In the genomic region with DNA sequence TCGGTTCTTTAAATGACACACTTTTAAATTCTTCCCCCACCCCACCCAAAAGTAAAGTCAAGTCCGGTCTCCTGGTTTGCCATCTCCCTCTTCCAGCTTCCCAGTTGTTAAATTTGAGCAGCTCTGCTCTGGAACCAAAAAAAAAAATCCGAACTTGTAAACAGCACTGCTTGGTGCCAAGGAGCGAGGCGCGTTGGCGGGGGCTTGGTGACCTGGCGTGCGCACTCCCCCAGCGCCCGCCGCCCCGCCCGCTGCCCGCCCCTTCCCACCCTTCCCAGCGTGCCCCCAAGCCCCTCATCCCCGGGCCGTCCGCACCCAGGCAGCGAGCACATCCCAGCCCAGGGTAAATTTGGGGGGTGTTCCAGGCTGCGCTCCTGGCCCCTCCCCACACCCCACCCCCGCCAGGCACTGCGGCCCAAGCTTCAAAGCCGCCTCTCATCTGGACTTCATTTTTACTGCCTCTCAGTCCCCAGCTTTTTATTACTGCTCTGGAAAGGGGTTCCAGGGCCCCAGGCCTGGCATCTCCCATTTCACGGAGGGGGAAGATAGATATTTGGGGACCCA, we compare ENCODE assay signal across 9 cellular contexts. TPM values are rescaled to one million over a fixed set of nuclear protein-coding genes. Genes with fewer than 3 reads are reported as not detected.
A peak's percentile ranks its signal among the peaks of the same experiment; 100 is the strongest.
DNase-seq lines count a peak whose midpoint lies in the region; ATAC-seq and TF ChIP-seq lines count a peak whose summit lies in the region.
"Had no signal": no experiment of that assay in that cellular context is flagged by ENCODE, and none has a peak within 500 bp of the region (broad histone marks: within the 10 kb centered on the region; RNA-seq: fewer than 3 reads in every experiment).

No MANE protein-coding gene starts in this region.

- TF ChIP-seq CTCF in GM12864 (IDR thresholded peaks at IDR 0.05; ENCODE audit: low read depth, low read length, missing control alignments) (no peak), heart right ventricle (IDR thresholded peaks at IDR 0.05) (no peak), sigmoid colon (IDR thresholded peaks at IDR 0.05) (no peak), GM13976 (IDR thresholded peaks at IDR 0.05; ENCODE audit: borderline replicate concordance, control extremely low read depth, extremely low read depth, insufficient read depth, missing control alignments) (no peak)

- POLR2A ChIA-PET in activated CD8-positive, alpha-beta T cell treated with anti-CD3 and anti-CD28 coated beads, Interleukin-2, amount 10 ng/mL, durations not matched to agents 7 days and 5 days (lab: Charles Lee), result interaction anchor here (1.0 to 9.6 kb wide), 5 partner anchors 10 to 50 kb away, joined by 3 to 88 read pairs (median 6); partner anchors contain the start of genes ESPL1, ITGB7 and ZNF740

- H3K4me3 ChIP-seq in GM12864 (ENCODE audit: low read depth, low read length) (peak overlapping the region; percentile 62), heart right ventricle (peak overlapping the region in 9 of 10 donors; percentile 71 to 96 (median 78)), sigmoid colon (peak overlapping the region; percentile 67 to 89 (median 81))

- DNase-seq in GM12864 (ENCODE audit: low read depth), result no peak
- DNase-seq in activated CD8-positive, alpha-beta T cell treated with anti-CD3 and anti-CD28 coated beads, Interleukin-2, amount 10 ng/mL, durations not matched to agents 7 days and 5 days, result no peak
- DNase-seq in heart right ventricle, result peak in 1 of 2 donors; percentile 48
- DNase-seq in sigmoid colon, result peak; percentile 75
- DNase-seq in stimulated activated CD4-positive, alpha-beta T cell treated with anti-CD3 and anti-CD28 coated beads, Interleukin-2, amount 100 ng/mL, for 48 hours, result no peak
- DNase-seq in GM13976 (ENCODE audit: low spot score), result no peak
- DNase-seq: NCI-H226 had no signal

- H3K27ac Mint-ChIP-seq in activated CD8-positive, alpha-beta T cell treated with anti-CD3 and anti-CD28 coated beads, Interleukin-2, amount 10 ng/mL, durations not matched to agents 7 days and 5 days, result peak overlapping the region; percentile 95

- peak overlapping the region; percentile 97 for H3K4me3 Mint-ChIP-seq in activated CD8-positive, alpha-beta T cell treated with anti-CD3 and anti-CD28 coated beads, Interleukin-2, amount 10 ng/mL, durations not matched to agents 7 days and 5 days

- intact Hi-C loops in heart right ventricle (cut with DNase I) (no loop called here), sigmoid colon (cut with DNase I) (loop anchor here (2.0 kb wide), 1 partner anchor 14 kb away; the partner anchor contains the start of gene RARG)

- peaks cover 14 to 92% (median 75%) of the 10 kb centered on the region in 9 donors for H3K4me1 ChIP-seq in heart right ventricle
- H3K4me1 ChIP-seq in sigmoid colon, result peaks cover 0 to 74% (median 63%) of the 10 kb centered on the region in 4 donors

- H3K27ac ChIP-seq in heart right ventricle (peak overlapping the region; percentile 96 to 100 (median 99)), sigmoid colon (peak overlapping the region; percentile 95 to 100 (median 99))

- peaks cover 51% of the 10 kb centered on the region for H3K36me3 Mint-ChIP-seq in activated CD8-positive, alpha-beta T cell treated with anti-CD3 and anti-CD28 coated beads, Interleukin-2, amount 10 ng/mL, durations not matched to agents 7 days and 5 days (ENCODE audit: low read depth)

- in situ Hi-C loops in GM13976 (cut with MboI; ENCODE audit: low sequenced_read_pairs, unreplicated experiment), result no loop called here

- H3K9me3 Mint-ChIP-seq in activated CD8-positive, alpha-beta T cell treated with anti-CD3 and anti-CD28 coated beads, Interleukin-2, amount 10 ng/mL, durations not matched to agents 7 days and 5 days (ENCODE audit: insufficient read depth), result no peaks in the 10 kb centered on the region

- H3K9me3 ChIP-seq in heart right ventricle, result no peaks in the 10 kb centered on the region
- H3K9me3 ChIP-seq in sigmoid colon, result no peaks in the 10 kb centered on the region

- WGBS in heart right ventricle, 2 donors, result 32 to 56% methylated on average over 24 to 25 of the region's 25 CpGs
- 15 to 49% methylated on average over 25 of the region's 25 CpGs for WGBS in sigmoid colon, 2 donors

- no peaks in the 10 kb centered on the region for H3K27me3 Mint-ChIP-seq in activated CD8-positive, alpha-beta T cell treated with anti-CD3 and anti-CD28 coated beads, Interleukin-2, amount 10 ng/mL, durations not matched to agents 7 days and 5 days (ENCODE audit: low read depth)

- CTCF ChIA-PET in activated CD8-positive, alpha-beta T cell treated with anti-CD3 and anti-CD28 coated beads, Interleukin-2, amount 10 ng/mL, durations not matched to agents 7 days and 5 days (lab: Charles Lee), result interaction anchor here (0.9 to 15.1 kb wide), 8 partner anchors 10 to 102 kb away, joined by 3 to 401 read pairs (median 20); partner anchors contain the start of genes AAAS, ESPL1 and ITGB7

- no peaks in the 10 kb centered on the region for H3K27me3 ChIP-seq in heart right ventricle
- no peaks in the 10 kb centered on the region for H3K27me3 ChIP-seq in sigmoid colon

- no peak for TF ChIP-seq EP300 in sigmoid colon (IDR thresholded peaks at IDR 0.05)

- peaks cover 0 to 16% (median 6%) of the 10 kb centered on the region in 9 donors for H3K36me3 ChIP-seq in heart right ventricle
- peaks cover 14 to 20% (median 17%) of the 10 kb centered on the region in 4 donors for H3K36me3 ChIP-seq in sigmoid colon

- no peak for ATAC-seq in activated CD8-positive, alpha-beta T cell treated with anti-CD3 and anti-CD28 coated beads, Interleukin-2, amount 10 ng/mL, durations not matched to agents 7 days and 5 days
- ATAC-seq in heart right ventricle (no peak), HG03469 (IDR thresholded peaks at IDR 0.05; ENCODE audit: unreplicated experiment) (no peak), HG02623 (IDR thresholded peaks at IDR 0.05; ENCODE audit: unreplicated experiment) (no peak)

- TF ChIP-seq POLR2A in sigmoid colon (IDR thresholded peaks at IDR 0.05), result no peak

- H3K4me1 Mint-ChIP-seq in activated CD8-positive, alpha-beta T cell treated with anti-CD3 and anti-CD28 coated beads, Interleukin-2, amount 10 ng/mL, durations not matched to agents 7 days and 5 days (ENCODE audit: low read depth), result peaks cover 78% of the 10 kb centered on the region

RNA-seq across cellular contexts. Expression of gene ITGB7, which starts 11.6 kb away (rescaled TPM):
- 100 to 1,000 TPM; 500 to 503 TPM for total RNA-seq in activated CD8-positive, alpha-beta T cell treated with anti-CD3 and anti-CD28 coated beads, Interleukin-2, amount 10 ng/mL, durations not matched to agents 7 days and 5 days
- total RNA-seq in heart right ventricle (1 to 10 TPM in 7 of 10 donors, under 1 TPM in 3; 0.56 to 8.4 (median 1.1) TPM), sigmoid colon (1 to 10 TPM in 3 of 4 donors, under 1 TPM in 1; 0.95 to 2.9 (median 1.3) TPM)
- polyA plus RNA-seq in heart right ventricle (under 1 TPM; 0.55 to 0.73 TPM), sigmoid colon (10 to 100 TPM in 2 of 3 donors, 1 to 10 TPM in 1; 3.6 to 19.9 (median 13.5) TPM)

RNA-seq across cellular contexts. Expression of gene RARG, which starts 13.4 kb away (rescaled TPM):
- total RNA-seq in activated CD8-positive, alpha-beta T cell treated with anti-CD3 and anti-CD28 coated beads, Interleukin-2, amount 10 ng/mL, durations not matched to agents 7 days and 5 days, result 10 to 100 TPM; 44.1 to 45.9 TPM
- total RNA-seq in heart right ventricle (10 to 100 TPM in 8 of 10 donors, 1 to 10 TPM in 2; 7.0 to 21.7 (median 13.9) TPM), sigmoid colon (10 to 100 TPM in 3 of 4 donors, 1 to 10 TPM in 1; 9.9 to 17.2 (median 15.4) TPM)
- polyA plus RNA-seq in heart right ventricle (10 to 100 TPM in 1 of 2 donors, 1 to 10 TPM in 1; 7.8 to 11.7 TPM), sigmoid colon (10 to 100 TPM in 1 of 3 donors, 1 to 10 TPM in 2; 3.2 to 10.3 (median 6.0) TPM)

RNA-seq across cellular contexts. Expression of gene CSAD, which starts 37.9 kb away (rescaled TPM):
- total RNA-seq in activated CD8-positive, alpha-beta T cell treated with anti-CD3 and anti-CD28 coated beads, Interleukin-2, amount 10 ng/mL, durations not matched to agents 7 days and 5 days, result 10 to 100 TPM; 15.7 to 17.0 TPM
- total RNA-seq in heart right ventricle (10 to 100 TPM in 3 of 10 donors, 1 to 10 TPM in 7; 8.3 to 15.1 (median 9.5) TPM), sigmoid colon (10 to 100 TPM; 18.6 to 51.0 (median 26.0) TPM)
- polyA plus RNA-seq in heart right ventricle (10 to 100 TPM in 1 of 2 donors, 1 to 10 TPM in 1; 8.0 to 76.4 TPM), sigmoid colon (10 to 100 TPM in 1 of 3 donors, 1 to 10 TPM in 2; 1.2 to 25.8 (median 1.8) TPM)

RNA-seq across cellular contexts. Expression of gene ZNF740, which starts 38.1 kb away (rescaled TPM):
- total RNA-seq in activated CD8-positive, alpha-beta T cell treated with anti-CD3 and anti-CD28 coated beads, Interleukin-2, amount 10 ng/mL, durations not matched to agents 7 days and 5 days, result 10 to 100 TPM; 28.2 to 31.4 TPM
- 10 to 100 TPM; 13.8 to 28.9 (median 20.4) TPM for total RNA-seq in heart right ventricle
- polyA plus RNA-seq in heart right ventricle, result 1 to 10 TPM; 2.7 to 8.2 TPM
- 10 to 100 TPM; 10.3 to 16.6 (median 15.8) TPM for total RNA-seq in sigmoid colon
- polyA plus RNA-seq in sigmoid colon, result 10 to 100 TPM in 1 of 3 donors, 1 to 10 TPM in 2; 2.3 to 12.0 (median 2.4) TPM

RNA-seq across cellular contexts. Expression of gene ESPL1, which starts 49.5 kb away (rescaled TPM):
- 100 to 1,000 TPM; 126 TPM for total RNA-seq in activated CD8-positive, alpha-beta T cell treated with anti-CD3 and anti-CD28 coated beads, Interleukin-2, amount 10 ng/mL, durations not matched to agents 7 days and 5 days
- 1 to 10 TPM in 2 of 10 donors, under 1 TPM in 8; 0.04 to 3.1 (median 0.36) TPM for total RNA-seq in heart right ventricle
- under 1 TPM; 0.13 to 0.29 TPM for polyA plus RNA-seq in heart right ventricle
- total RNA-seq in sigmoid colon, result 1 to 10 TPM in 1 of 4 donors, under 1 TPM in 3; under 0.01 to 1.9 (median 0.22) TPM
- 1 to 10 TPM; 4.2 to 7.6 (median 5.5) TPM for polyA plus RNA-seq in sigmoid colon

Comparison
In these comparisons a context has a peak if more than half of its experiments do, and no peak if none do; other contexts are left out.
1. RNA of gene ITGB7, which starts 11.6 kb away (total RNA-seq): 500 to 503 TPM in activated CD8-positive, alpha-beta T cell treated with anti-CD3 and anti-CD28 coated beads, Interleukin-2, amount 10 ng/mL, durations not matched to agents 7 days and 5 days; 0.95 to 2.9 TPM in sigmoid colon and 0.56 to 8.4 TPM in heart right ventricle; every median in the first group is over 10 times any median in the second.
2. Peak in every context shown above with its lines, with median percentiles within 50 percentile points of each other: H3K4me3 ChIP-seq.